ENCODE assay signal across 21 cellular contexts in genomic region chr5:5309645-5310044, GRCh38.
"Had no signal": no experiment of that assay in that cellular context is flagged by ENCODE, and none has a peak within 500 bp of the region (broad histone marks: within the 10 kb centered on the region; RNA-seq: fewer than 3 reads in every experiment).

No MANE protein-coding gene starts in this region.

- H3K27ac ChIP-seq: foreskin keratinocyte, heart left ventricle, pancreas, spleen, suprapubic skin, tibial artery had no signal

- H3K36me3 ChIP-seq: heart left ventricle, pancreas, spleen, suprapubic skin, tibial artery had no signal

- H3K4me3 ChIP-seq: heart left ventricle, pancreas, spleen, suprapubic skin, tibial artery had no signal

- DNase-seq: activated CD4-positive, alpha-beta T cell treated with anti-CD3 and anti-CD28 coated beads for 4 hours; activated CD4-positive, alpha-beta T cell treated with anti-CD3 and anti-CD28 coated beads, Interleukin-2, amount 50 U/mL, for 48 hours; activated CD8-positive, alpha-beta memory T cell treated with anti-CD3 and anti-CD28 coated beads, Interleukin-2, amount 50 U/mL, for 4 hours; activated gamma-delta T cell; activated naive CD4-positive, alpha-beta T cell treated with anti-CD3 and anti-CD28 coated beads, Interleukin-2, amount 50 U/mL, for 16 hours; activated T-cell treated with anti-CD3 and anti-CD28 coated beads, Interleukin-2, amount 50 U/mL, for 24 hours; amniotic stem cell; central memory CD4-positive, alpha-beta T cell; heart left ventricle; naive B cell; nephron progenitor cell; nucleus accumbens; pancreas; right cardiac atrium; spleen; stimulated activated naive CD4-positive, alpha-beta T cell; T-cell; tibial artery had no signal

- H3K9me3 ChIP-seq: heart left ventricle, pancreas, suprapubic skin, tibial artery had no signal

- H3K4me1 ChIP-seq: foreskin keratinocyte, heart left ventricle, pancreas, spleen had no signal

- H3K27me3 ChIP-seq: foreskin keratinocyte, pancreas, spleen, suprapubic skin, tibial artery had no signal

- ATAC-seq: esophagus mucosa, foreskin keratinocyte, right cardiac atrium, T-cell had no signal
